ENCODE assay signal across 26 cellular contexts in the genomic region with DNA sequence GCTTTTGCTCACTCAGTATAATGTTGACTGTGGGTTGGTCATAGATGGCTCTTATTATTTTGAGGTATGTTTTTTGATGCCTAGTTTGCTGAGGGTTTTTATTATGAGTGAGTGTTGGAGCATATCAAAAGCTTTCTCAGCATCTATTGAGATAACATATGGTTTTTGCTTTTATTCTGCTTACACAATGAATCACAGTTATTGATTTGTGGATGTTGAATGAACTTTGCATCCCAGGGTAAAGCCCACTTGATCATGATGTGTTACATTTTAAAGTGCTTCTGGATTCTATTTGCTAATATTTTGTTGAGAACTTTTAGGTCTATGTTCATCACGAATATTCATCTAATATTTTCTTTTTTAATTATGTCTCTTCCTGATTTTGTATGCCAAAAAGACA.
"Had no signal": no experiment of that assay in that cellular context is flagged by ENCODE, and none has a peak within 500 bp of the region (broad histone marks: within the 10 kb centered on the region; RNA-seq: fewer than 3 reads in every experiment).

No MANE protein-coding gene starts in this region.

- ATAC-seq: effector memory CD8-positive, alpha-beta T cell; esophagus mucosa; gastrocnemius medialis; heart right ventricle; left cardiac atrium; left lung; left ventricle myocardium superior; lower lobe of right lung; mucosa of descending colon had no signal

- FAIRE-seq: endometrium, islet of Langerhans, keratinocyte had no signal

- H3K9me3 ChIP-seq: colonic mucosa, esophagus squamous epithelium, gastrocnemius medialis, heart right ventricle, left lung, lower lobe of right lung, mucosa of descending colon had no signal

- H3K4me3 ChIP-seq: colonic mucosa, esophagus squamous epithelium, gastrocnemius medialis, heart right ventricle, left lung, lower lobe of right lung, mucosa of descending colon had no signal

- H3K27ac ChIP-seq: colonic mucosa, epithelial cell of prostate, esophagus squamous epithelium, gastrocnemius medialis, heart right ventricle, left lung, lower lobe of right lung had no signal

- H3K36me3 ChIP-seq: colonic mucosa, esophagus squamous epithelium, gastrocnemius medialis, heart right ventricle, left lung, lower lobe of right lung had no signal

- DNase-seq: colonic mucosa; cortex of kidney; effector CD8-positive, alpha-beta T cell; effector memory CD8-positive, alpha-beta T cell; endodermal cell; erythroblast; esophagus squamous epithelium; foreskin fibroblast; foreskin melanocyte; gastrocnemius medialis; glutamatergic neuron; head of caudate nucleus; heart right ventricle; hippocampal formation; left cardiac atrium; left lung; left ventricle myocardium superior; lower lobe of right lung; mesenchymal stem cell; mucosa of descending colon; naive B cell had no signal
